9 cellular contexts compared by ENCODE assay signal in the genomic region with DNA sequence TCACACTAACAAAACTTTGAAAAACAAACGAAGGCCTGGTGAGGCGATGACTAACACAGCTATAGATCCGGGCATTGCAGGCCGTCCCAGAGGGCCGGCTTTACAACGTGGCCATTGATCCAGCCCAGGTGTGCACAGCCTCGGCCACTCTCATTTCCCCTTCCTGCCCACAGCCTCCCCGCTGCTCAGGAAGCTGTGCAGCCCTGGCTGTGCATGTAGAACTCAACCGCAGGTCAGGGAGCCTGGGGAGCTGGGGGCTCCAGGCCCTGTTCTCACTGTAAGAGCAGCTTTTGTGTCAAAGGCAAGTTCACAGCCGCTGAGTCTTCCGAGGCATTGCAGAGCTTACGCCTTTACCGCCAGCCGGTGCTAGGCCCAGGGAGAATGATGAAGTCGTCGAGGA.
A peak's percentile ranks its signal among the peaks of the same experiment; 100 is the strongest.
DNase-seq lines count a peak whose midpoint lies in the region; ATAC-seq and TF ChIP-seq lines count a peak whose summit lies in the region.
"Had no signal": no experiment of that assay in that cellular context is flagged by ENCODE, and none has a peak within 500 bp of the region (broad histone marks: within the 10 kb centered on the region; RNA-seq: fewer than 3 reads in every experiment).

No MANE protein-coding gene starts in this region.

- ATAC-seq in GM19023 (IDR thresholded peaks at IDR 0.05; ENCODE audit: unreplicated experiment) (peak; percentile 98), HG02870 (IDR thresholded peaks at IDR 0.05; ENCODE audit: unreplicated experiment) (peak; percentile 92)

- H3K79me2 ChIP-seq in OCI-LY1 (ENCODE audit: insufficient read depth, low read length), result no peaks in the 10 kb centered on the region

- peak; percentile 31 for DNase-seq in iris pigment epithelial cell (ENCODE audit: low read depth)
- DNase-seq in NCI-H446 (lab: John Stamatoyannopoulos, UW), result no peak
- no peak for DNase-seq in NCI-H2081 (lab: John Stamatoyannopoulos, UW)
- DNase-seq in anterior cingulate cortex (lab: John Stamatoyannopoulos, UW), result no peak
- no peak for DNase-seq in NCI-H1092 treated with DMSO at 0.1 percent for 48 hours (lab: John Stamatoyannopoulos, UW)

- peak overlapping the region; percentile 59 for H3K4me2 ChIP-seq in OCI-LY1 (ENCODE audit: low read length)
- H3K4me2 ChIP-seq: KMS-11 had no signal

- H3K27ac ChIP-seq in OCI-LY1 (ENCODE audit: low read depth, low read length, poor library complexity, severe bottlenecking), result peak overlapping the region; percentile 91
- H3K27ac ChIP-seq: KMS-11 had no signal

- H4K20me1 ChIP-seq in OCI-LY1 (ENCODE audit: insufficient read depth, low read length), result no peaks in the 10 kb centered on the region

- peak overlapping the region; percentile 55 for H3K9ac ChIP-seq in OCI-LY1 (ENCODE audit: low read length)
- H3K9ac ChIP-seq: KMS-11 had no signal

- no peaks in the 10 kb centered on the region for H3K36me3 ChIP-seq in OCI-LY1 (ENCODE audit: insufficient read depth, low read length)

- H3K4me1 ChIP-seq in OCI-LY1 (ENCODE audit: insufficient read depth, low read length, severe bottlenecking), result peaks cover 50% of the 10 kb centered on the region

- no peak for TF ChIP-seq CTCF in OCI-LY1 (IDR thresholded peaks at IDR 0.05; ENCODE audit: low read length)

- H3F3A ChIP-seq in OCI-LY1 (ENCODE audit: insufficient read depth, low read length), result no peaks in the 10 kb centered on the region

- no peaks in the 10 kb centered on the region for H3K9me3 ChIP-seq in OCI-LY1 (ENCODE audit: low read length)

- peak overlapping the region; percentile 39 for H3K4me3 ChIP-seq in OCI-LY1 (ENCODE audit: low read depth, low read length, poor library complexity, severe bottlenecking)

- no peaks in the 10 kb centered on the region for H3K9me2 ChIP-seq in OCI-LY1 (ENCODE audit: low read depth, low read length)

- H2AFZ ChIP-seq in OCI-LY1 (ENCODE audit: low read length), result no peak overlapping the region

- no peaks in the 10 kb centered on the region for H3K27me3 ChIP-seq in OCI-LY1 (ENCODE audit: insufficient read depth, low read length)
